In the genomic region with DNA sequence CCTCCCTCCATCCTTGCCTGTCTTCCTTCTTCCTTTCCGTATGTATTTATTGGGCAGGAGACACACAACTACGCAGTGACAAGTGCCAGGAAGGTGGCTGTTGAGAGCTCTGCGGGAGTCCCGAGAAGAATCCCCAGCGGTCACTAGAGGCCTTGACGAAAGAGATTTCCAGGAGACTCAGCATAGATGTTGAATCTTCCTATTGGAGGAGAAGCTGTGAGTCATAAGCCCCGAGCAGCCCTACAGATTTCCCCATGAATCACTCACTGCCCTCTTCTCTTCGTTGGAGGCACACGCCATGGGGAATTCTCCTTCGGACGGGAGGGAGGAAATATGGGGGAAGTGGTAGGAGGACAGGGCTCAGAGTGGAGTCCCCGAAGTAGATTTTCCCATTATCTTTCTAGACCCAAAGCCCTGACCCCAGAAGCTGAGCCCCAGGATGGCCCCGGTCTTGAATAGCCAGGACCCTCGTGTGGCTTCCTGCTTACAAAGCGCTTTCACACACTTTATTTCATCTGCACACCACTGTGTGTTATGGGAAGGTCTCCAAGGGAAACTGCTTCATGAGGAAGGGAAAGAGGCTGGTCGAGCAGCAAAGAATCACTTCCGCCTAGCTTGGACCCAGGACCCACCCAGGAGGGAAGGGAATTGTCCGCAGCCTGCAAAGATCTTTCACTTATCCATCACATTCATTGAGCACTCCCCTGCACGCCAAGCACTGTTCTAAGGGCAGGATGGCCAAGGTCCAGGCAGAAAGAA, we compare ENCODE assay signal across 10 cellular contexts. TPM values are rescaled to one million over a fixed set of nuclear protein-coding genes. Genes with fewer than 3 reads are reported as not detected.
A peak's percentile ranks its signal among the peaks of the same experiment; 100 is the strongest.
DNase-seq lines count a peak whose midpoint lies in the region; ATAC-seq, FAIRE-seq and TF ChIP-seq lines count a peak whose summit lies in the region.
"Had no signal": no experiment of that assay in that cellular context is flagged by ENCODE, and none has a peak within 500 bp of the region (broad histone marks: within the 10 kb centered on the region; RNA-seq: fewer than 3 reads in every experiment).

No MANE protein-coding gene starts in this region.

- no peak for TF ChIP-seq POLR2A in endothelial cell of umbilical vein (IDR thresholded peaks at IDR 0.05; ENCODE audit: low read depth, low read length)

- BruUV-seq in endothelial cell of umbilical vein (replicated peaks; lab: Mats Ljungman, UMichigan): TSS peak; percentile 71

- DNase-seq in AG04449 (ENCODE audit: low read depth, low spot score): peak; percentile 88
- DNase-seq in NCI-H460 (ENCODE audit: extremely low read depth, low read depth): peak; percentile 85
- DNase-seq in endothelial cell of umbilical vein (ENCODE audit: low read depth, low spot score): peak; percentile 75
- DNase-seq in NCI-H187 treated with DMSO at 0.1 percent for 48 hours (lab: John Stamatoyannopoulos, UW): no peak
- DNase-seq in HEK293T (ENCODE audit: extremely low spot score): no peak
- no peak for DNase-seq in UCSD-AML1 (lab: John Stamatoyannopoulos, UW; ENCODE audit: unreplicated experiment)
- no peak for DNase-seq in activated CD8-positive, alpha-beta T cell treated with anti-CD3 and anti-CD28 coated beads, Interleukin-2, amount 10 ng/mL, durations not matched to agents 7 days and 5 days
- DNase-seq: glutamatergic neuron, NCI-H1105 had no signal

- ATAC-seq in activated CD8-positive, alpha-beta T cell treated with anti-CD3 and anti-CD28 coated beads, Interleukin-2, amount 10 ng/mL, durations not matched to agents 7 days and 5 days: no peak

- dilution Hi-C loops in endothelial cell of umbilical vein (cut with MboI; ENCODE audit: extremely low pct_ligation_motif_present, low sequenced_read_pairs): no loop called here

- no peak overlapping the region for H3K27ac Mint-ChIP-seq in activated CD8-positive, alpha-beta T cell treated with anti-CD3 and anti-CD28 coated beads, Interleukin-2, amount 10 ng/mL, durations not matched to agents 7 days and 5 days

- H3K4me3 Mint-ChIP-seq in activated CD8-positive, alpha-beta T cell treated with anti-CD3 and anti-CD28 coated beads, Interleukin-2, amount 10 ng/mL, durations not matched to agents 7 days and 5 days: no peak overlapping the region

- POLR2A ChIA-PET in AG04449 (lab: Yijun Ruan, JAX) (interaction anchor here (0.6 to 3.4 kb wide), 3 partner anchors 9 to 23 kb away, joined by 3 to 28 read pairs (median 4); a partner anchor contains a TSS), endothelial cell of umbilical vein (lab: Charles Lee) (interaction anchor here (1.0 to 3.4 kb wide), 3 partner anchors 12 to 40 kb away, joined by 3 to 23 read pairs (median 4); a partner anchor contains a TSS), HEK293T (lab: Yijun Ruan, JAX) (interaction anchor here (1.1 to 2.2 kb wide), 2 partner anchors 12 to 13 kb away, joined by 4 to 5 read pairs; no protein-coding TSS in a partner anchor)
- POLR2A ChIA-PET in activated CD8-positive, alpha-beta T cell treated with anti-CD3 and anti-CD28 coated beads, Interleukin-2, amount 10 ng/mL, durations not matched to agents 7 days and 5 days (lab: Charles Lee): no interaction called here

- H3K36me3 ChIP-seq in endothelial cell of umbilical vein (ENCODE audit: control insufficient read depth in 2 of 2, extremely low read depth in 1 of 2, insufficient read depth in 2 of 2, low read length in 2 of 2) (no peaks in the 10 kb centered on the region), muscle layer of duodenum (ENCODE audit: control insufficient read depth in 1 of 2, insufficient read depth in 2 of 2, low read length in 2 of 2) (no peaks in the 10 kb centered on the region)

- H3K27me3 ChIP-seq in endothelial cell of umbilical vein (ENCODE audit: control insufficient read depth in 2 of 2, insufficient read depth in 2 of 2, low read length in 2 of 2): no peaks in the 10 kb centered on the region
- H3K27me3 ChIP-seq in muscle layer of duodenum (ENCODE audit: low read depth, low read length): no peaks in the 10 kb centered on the region

- peak; percentile 98 for FAIRE-seq in endothelial cell of umbilical vein (lab: Jason Lieb, UNC)

- CTCF ChIA-PET in AG04449 (lab: Yijun Ruan, JAX) (interaction anchor here (0.7 to 2.9 kb wide), 10 partner anchors 9 to 174 kb away, joined by 3 to 14 read pairs (median 3); no protein-coding TSS in a partner anchor), endothelial cell of umbilical vein (lab: Charles Lee) (interaction anchor here (0.5 to 1.7 kb wide), 15 partner anchors 9 to 252 kb away, joined by 3 to 13 read pairs (median 4); a partner anchor contains a TSS), HEK293T (lab: Yijun Ruan, JAX) (interaction anchor here (0.6 to 1.0 kb wide), 3 partner anchors 14 to 41 kb away, joined by 3 to 4 read pairs (median 3); no protein-coding TSS in a partner anchor)
- CTCF ChIA-PET in activated CD8-positive, alpha-beta T cell treated with anti-CD3 and anti-CD28 coated beads, Interleukin-2, amount 10 ng/mL, durations not matched to agents 7 days and 5 days (lab: Charles Lee): interaction anchor here (1.5 kb wide), 1 partner anchor 20 kb away, joined by 3 read pairs; no protein-coding TSS in a partner anchor

- H3K9me3 Mint-ChIP-seq in activated CD8-positive, alpha-beta T cell treated with anti-CD3 and anti-CD28 coated beads, Interleukin-2, amount 10 ng/mL, durations not matched to agents 7 days and 5 days (ENCODE audit: insufficient read depth): no peaks in the 10 kb centered on the region

- H3K9me3 ChIP-seq in endothelial cell of umbilical vein (replicated peaks; ENCODE audit: control insufficient read depth, insufficient read depth, low read length): no peaks in the 10 kb centered on the region
- H3K9me3 ChIP-seq in muscle layer of duodenum (ENCODE audit: control insufficient read depth in 1 of 2, low read length in 2 of 2): no peaks in the 10 kb centered on the region

- H3K9ac ChIP-seq in endothelial cell of umbilical vein (replicated peaks; ENCODE audit: extremely low read depth, insufficient read depth, low read length): peak overlapping the region; percentile 15

- peaks cover 8% of the 10 kb centered on the region for H3K4me1 ChIP-seq in endothelial cell of umbilical vein (ENCODE audit: control insufficient read depth, extremely low read depth, insufficient read depth, low read length)
- H3K4me1 ChIP-seq in muscle layer of duodenum (ENCODE audit: control insufficient read depth in 1 of 2, insufficient read depth in 2 of 2, low read length in 2 of 2): no peaks in the 10 kb centered on the region

- H3K36me3 Mint-ChIP-seq in activated CD8-positive, alpha-beta T cell treated with anti-CD3 and anti-CD28 coated beads, Interleukin-2, amount 10 ng/mL, durations not matched to agents 7 days and 5 days (ENCODE audit: low read depth): no peaks in the 10 kb centered on the region

- peak overlapping the region; percentile 15 for H3K4me2 ChIP-seq in endothelial cell of umbilical vein (ENCODE audit: insufficient read depth, low read length)

- peaks cover 7% of the 10 kb centered on the region for H3K27me3 Mint-ChIP-seq in activated CD8-positive, alpha-beta T cell treated with anti-CD3 and anti-CD28 coated beads, Interleukin-2, amount 10 ng/mL, durations not matched to agents 7 days and 5 days (ENCODE audit: low read depth)

- peak overlapping the region; percentile 81 for H2AFZ ChIP-seq in endothelial cell of umbilical vein (ENCODE audit: low read depth, low read length)

- no peaks in the 10 kb centered on the region for H3K4me1 Mint-ChIP-seq in activated CD8-positive, alpha-beta T cell treated with anti-CD3 and anti-CD28 coated beads, Interleukin-2, amount 10 ng/mL, durations not matched to agents 7 days and 5 days (ENCODE audit: low read depth)

- intact Hi-C loops in endothelial cell of umbilical vein (cut with micrococcal nuclease): no loop called here

- H4K20me1 ChIP-seq in endothelial cell of umbilical vein (replicated peaks; ENCODE audit: control insufficient read depth, extremely low read depth, insufficient read depth, low read length): no peaks in the 10 kb centered on the region

- H3K27ac ChIP-seq in endothelial cell of umbilical vein (ENCODE audit: insufficient read depth, low read depth, low read length): peak overlapping the region; percentile 53
- peak overlapping the region; percentile 25 for H3K27ac ChIP-seq in muscle layer of duodenum (ENCODE audit: low read length)

- H3K79me2 ChIP-seq in endothelial cell of umbilical vein (ENCODE audit: control insufficient read depth, insufficient read depth, low read length): no peaks in the 10 kb centered on the region

- TF ChIP-seq CTCF in AG04449 (IDR thresholded peaks at IDR 0.05; ENCODE audit: insufficient read depth, low read length, missing control alignments) (no peak), endothelial cell of umbilical vein (IDR thresholded peaks at IDR 0.05; ENCODE audit: extremely low read depth in 1 of 2, insufficient read depth in 1 of 2, low read depth in 1 of 2, low read length in 2 of 2) (peak in 1 of 2 donors; percentile 4)

- no peak overlapping the region for H3K4me3 ChIP-seq in AG04449 (ENCODE audit: low read depth, low read length)
- H3K4me3 ChIP-seq in endothelial cell of umbilical vein (replicated peaks in 1 of 3; ENCODE audit: insufficient read depth in 1 of 3, low read depth in 1 of 3, low read length in 3 of 3): no peak overlapping the region
- H3K4me3 ChIP-seq in muscle layer of duodenum (ENCODE audit: low read depth in 1 of 2, low read length in 2 of 2): no peak overlapping the region

- H3K9me1 ChIP-seq in endothelial cell of umbilical vein (replicated peaks; ENCODE audit: control insufficient read depth, extremely low read depth, insufficient read depth, low read length): no peaks in the 10 kb centered on the region

TF ChIP-seq in endothelial cell of umbilical vein, 7 proteins besides CTCF, POLR2A, EP300 and RAD21 (continues in another document):
- no peak for TF ChIP-seq EZH2 (IDR thresholded peaks at IDR 0.05; ENCODE audit: borderline replicate concordance, low read depth, low read length, severe bottlenecking)

TF ChIP-seq in HEK293T, 16 proteins besides CTCF, POLR2A, EP300 and RAD21 (continues in another document):
- TF ChIP-seq BHLHE40 (IDR thresholded peaks at IDR 0.05; ENCODE audit: borderline replicate concordance) (no peak), L3MBTL2 (conservative IDR thresholded peaks at IDR 0.05) (no peak), LEF1 (IDR thresholded peaks at IDR 0.05; ENCODE audit: borderline replicate concordance) (no peak)

RNA-seq across cellular contexts. Expression of a gene that starts 12.7 kb away (rescaled TPM):
- 441 and 521 TPM in 2 replicates for total RNA-seq in NCI-H460 (2014; rRNA removed; shearing (Covaris generic))
- polyA plus RNA-seq in NCI-H460 (2014; cell fraction: nucleus; rRNA removed): 109 and 130 TPM in 2 replicates
- total RNA-seq in endothelial cell of umbilical vein: 36.1 and 46.5 TPM in 2 replicates
- 157 and 196 TPM in 2 replicates for polyA plus RNA-seq in endothelial cell of umbilical vein
- polyA plus RNA-seq in endothelial cell of umbilical vein (2011; cell fraction: cytosol; rRNA removed): 146 and 177 TPM in 2 replicates
- 244 and 322 TPM in 2 replicates for polyA plus RNA-seq in endothelial cell of umbilical vein (2011; cell fraction: nucleus; rRNA removed)
- 129 and 131 TPM in 2 replicates for polyA plus RNA-seq in endothelial cell of umbilical vein (2012)
- 107 and 126 TPM in 2 replicates for polyA minus RNA-seq in endothelial cell of umbilical vein
- polyA minus RNA-seq in endothelial cell of umbilical vein (2011; cell fraction: cytosol; rRNA and poly(A)+ RNA removed): 130 TPM
- 151 and 252 TPM in 2 replicates for polyA minus RNA-seq in endothelial cell of umbilical vein (2011; cell fraction: nucleus; rRNA and poly(A)+ RNA removed)
- 10 to 100 TPM; 55.6 to 56.6 TPM for total RNA-seq in activated CD8-positive, alpha-beta T cell treated with anti-CD3 and anti-CD28 coated beads, Interleukin-2, amount 10 ng/mL, durations not matched to agents 7 days and 5 days

Comparison
In these comparisons a context has a peak if more than half of its experiments do, and no peak if none do; other contexts are left out.
1. DNase-seq: peak in AG04449 (single experiment), NCI-H460 (single experiment) and endothelial cell of umbilical vein (single experiment); none in NCI-H187 treated with DMSO at 0.1 percent for 48 hours (single experiment), HEK293T (single experiment), UCSD-AML1 (single experiment) and activated CD8-positive, alpha-beta T cell treated with anti-CD3 and anti-CD28 coated beads, Interleukin-2, amount 10 ng/mL, durations not matched to agents 7 days and 5 days (single experiment).